Comparison of ENCODE assay signal across 8 cellular contexts in genomic region chr6:118800394-118801071, GRCh38.
A peak's percentile ranks its signal among the peaks of the same experiment; 100 is the strongest.
DNase-seq lines count a peak whose midpoint lies in the region; ATAC-seq and TF ChIP-seq lines count a peak whose summit lies in the region.

No MANE protein-coding gene starts in this region.

- 29% methylated on average over 17 of the region's 17 CpGs for WGBS in hepatocyte (ENCODE audit: low lambda C conversion rate, missing lambda C conversion rate)

- H3K27me3 ChIP-seq in hepatocyte (no peaks in the 10 kb centered on the region), gastrocnemius medialis (no peaks in the 10 kb centered on the region)

- no peaks in the 10 kb centered on the region for H3K36me3 ChIP-seq in hepatocyte (replicated peaks; ENCODE audit: insufficient read depth, low read depth)
- H3K36me3 ChIP-seq in gastrocnemius medialis, result no peaks in the 10 kb centered on the region

- peak; percentile 95 for ATAC-seq in HG02973 (IDR thresholded peaks at IDR 0.05; ENCODE audit: unreplicated experiment)
- ATAC-seq in gastrocnemius medialis, result peak; percentile 89 to 95

- peak overlapping the region; percentile 62 for H3K4me2 ChIP-seq in hepatocyte

- no peaks in the 10 kb centered on the region for H4K20me1 ChIP-seq in hepatocyte (ENCODE audit: insufficient read depth, poor library complexity, severe bottlenecking)

- no peak overlapping the region for H2AFZ ChIP-seq in hepatocyte

- TF ChIP-seq CTCF in hepatocyte (IDR thresholded peaks at IDR 0.05; ENCODE audit: poor library complexity), result peak; percentile 94
- TF ChIP-seq CTCF in gastrocnemius medialis (IDR thresholded peaks at IDR 0.05 in 4 of 5, conservative IDR thresholded peaks at IDR 0.05 in 1 of 5), result peak; percentile 57 to 86 (median 77)

- in situ Hi-C loops in gastrocnemius medialis (cut with MboI; ENCODE audit: low sequenced_read_pairs in 4 of 4), result no loop called here

- no peaks in the 10 kb centered on the region for H3K79me2 ChIP-seq in hepatocyte

- DNase-seq in activated gamma-delta T cell treated with Interleukin-2 at 50 U/mL for 16 hours (peak; percentile 83), activated gamma-delta T cell (lab: John Stamatoyannopoulos, UW) (no peak), NCI-H2029 (lab: John Stamatoyannopoulos, UW) (peak; percentile 94), T1000 (lab: John Stamatoyannopoulos, UW) (peak; percentile 13), astrocyte of the hippocampus (ENCODE audit: low read depth, low spot score) (peak; percentile 93), hepatocyte (ENCODE audit: low spot score) (peak; percentile 93), gastrocnemius medialis (peak; percentile 61 to 67)

- intact Hi-C loops in gastrocnemius medialis (cut with DNase I; ENCODE audit: low total_unique reads), result loop anchor here (5.0 kb wide), 1 partner anchor 513 kb away; no protein-coding TSS in a partner anchor

- H3K4me1 ChIP-seq in hepatocyte (ENCODE audit: insufficient read depth), result no peaks in the 10 kb centered on the region
- peaks cover 8 to 10% of the 10 kb centered on the region in 2 donors for H3K4me1 ChIP-seq in gastrocnemius medialis

- no peak overlapping the region for H3K27ac ChIP-seq in hepatocyte
- H3K27ac ChIP-seq in gastrocnemius medialis, result no peak overlapping the region

- no peak for TF ChIP-seq POLR2A in gastrocnemius medialis (IDR thresholded peaks at IDR 0.05)

- no peak overlapping the region for H3K4me3 ChIP-seq in hepatocyte
- H3K4me3 ChIP-seq in gastrocnemius medialis, result no peak overlapping the region

- H3K9me3 ChIP-seq in hepatocyte (ENCODE audit: low read depth) (no peaks in the 10 kb centered on the region), gastrocnemius medialis (no peaks in the 10 kb centered on the region)

- no peaks in the 10 kb centered on the region for H3K9me2 ChIP-seq in hepatocyte (replicated peaks; ENCODE audit: insufficient read depth)
